17 cellular contexts compared by ENCODE assay signal in genomic region chr7:85239114-85239513, GRCh38. TPM values are rescaled to one million over a fixed set of nuclear protein-coding genes. Genes with fewer than 3 reads are reported as not detected.
"Had no signal": no experiment of that assay in that cellular context is flagged by ENCODE, and none has a peak within 500 bp of the region (broad histone marks: within the 10 kb centered on the region; RNA-seq: fewer than 3 reads in every experiment).

No MANE protein-coding gene starts in this region.

- H3K4me3 ChIP-seq: dorsolateral prefrontal cortex, gastrocnemius medialis, heart right ventricle, spleen, tibial artery, upper lobe of right lung, vagina had no signal

- H3K36me3 ChIP-seq: gastrocnemius medialis, heart right ventricle, spleen, tibial artery, upper lobe of right lung, vagina had no signal

- H3K27me3 ChIP-seq: gastrocnemius medialis, heart right ventricle, spleen, tibial artery, upper lobe of right lung, vagina had no signal

- H3K4me1 ChIP-seq: gastrocnemius medialis, heart right ventricle, spleen, tibial artery, upper lobe of right lung, vagina had no signal

- H3K9me3 ChIP-seq: heart right ventricle, spleen, tibial artery, upper lobe of right lung, vagina had no signal

- DNase-seq: dorsolateral prefrontal cortex; effector memory CD4-positive, alpha-beta T cell; gastrocnemius medialis; heart right ventricle; hypothalamus; islet precursor cell; mammary epithelial cell; naive thymus-derived CD4-positive, alpha-beta T cell; nephron progenitor cell; posterior cingulate gyrus; spleen; stimulated activated CD4-positive, alpha-beta T cell treated with anti-CD3 and anti-CD28 coated beads, Interleukin-15, amount 100 ng/mL, for 24 hours; stimulated activated CD4-positive, alpha-beta T cell treated with anti-CD3 and anti-CD28 coated beads, Interleukin-1b, Interleukin-23, amount 100 ng/mL, for 48 hours; stimulated activated CD4-positive, alpha-beta T cell treated with anti-CD3 and anti-CD28 coated beads, Interleukin-4, amount 100 ng/mL, for 24 hours; tibial artery; upper lobe of right lung had no signal

- H3K27ac ChIP-seq: dorsolateral prefrontal cortex, gastrocnemius medialis, heart right ventricle, spleen, tibial artery, upper lobe of right lung, vagina had no signal

RNA-seq across cellular contexts. Expression of gene SEMA3D, which starts 52.3 kb away (rescaled TPM):
- total RNA-seq: naive thymus-derived CD4-positive, alpha-beta T cell had no signal
- polyA plus RNA-seq: naive thymus-derived CD4-positive, alpha-beta T cell had no signal
